In genomic region chr7:130290745-130291144, GRCh38 we compare ENCODE assay signal across 21 cellular contexts. TPM values are rescaled to one million over a fixed set of nuclear protein-coding genes. Genes with fewer than 3 reads are reported as not detected.
DNase-seq lines count a peak whose midpoint lies in the region; ATAC-seq, FAIRE-seq and TF ChIP-seq lines count a peak whose summit lies in the region.
"Had no signal": no experiment of that assay in that cellular context is flagged by ENCODE, and none has a peak within 500 bp of the region (broad histone marks: within the 10 kb centered on the region; RNA-seq: fewer than 3 reads in every experiment).

No MANE protein-coding gene starts in this region.

- H3K9me3 ChIP-seq in kidney (ENCODE audit: control insufficient read depth in 1 of 2, low read length in 2 of 2): no peaks in the 10 kb centered on the region
- H3K9me3 ChIP-seq: psoas muscle, tibial artery had no signal

- no peaks in the 10 kb centered on the region for H3K36me3 ChIP-seq in kidney (ENCODE audit: control insufficient read depth in 1 of 2, insufficient read depth in 2 of 2, low read length in 2 of 2)
- H3K36me3 ChIP-seq: tibial artery had no signal

- no peak for FAIRE-seq in kidney (lab: Jason Lieb, UNC)

- peak overlapping the region; percentile 93 for H3K27ac ChIP-seq in RWPE1
- no peak overlapping the region for H3K27ac ChIP-seq in kidney (ENCODE audit: low read depth in 2 of 2, low read length in 2 of 2)
- H3K27ac ChIP-seq: psoas muscle, tibial artery had no signal

- CTCF ChIA-PET in RWPE1 (lab: Yijun Ruan, JAX): no interaction called here

- ATAC-seq in GM19467 (IDR thresholded peaks at IDR 0.05; ENCODE audit: unreplicated experiment) (no peak), GM21526 (IDR thresholded peaks at IDR 0.05; ENCODE audit: low FRiP score, unreplicated experiment) (no peak)
- ATAC-seq: activated naive CD4-positive, alpha-beta T cell treated with anti-CD3 and anti-CD28 coated beads, Interleukin-2, amount 50 U/mL, for 72 hours; left lobe of liver; Panc1; psoas muscle had no signal

- H3K4me3 ChIP-seq in epithelial cell of proximal tubule (ENCODE audit: low read depth, low read length): no peak overlapping the region
- no peak overlapping the region for H3K4me3 ChIP-seq in kidney (ENCODE audit: low read length in 2 of 2)
- H3K4me3 ChIP-seq: psoas muscle, tibial artery had no signal

- intact Hi-C loops in kidney (cut with DNase I): no loop called here

- no peaks in the 10 kb centered on the region for H3K4me1 ChIP-seq in kidney (ENCODE audit: control insufficient read depth in 1 of 2, insufficient read depth in 1 of 2, low read depth in 1 of 2, low read length in 2 of 2)
- H3K4me1 ChIP-seq: psoas muscle had no signal

- no peak overlapping the region for H3K9ac ChIP-seq in kidney (ENCODE audit: low read length in 2 of 2)

- POLR2A ChIA-PET in RWPE1 (lab: Yijun Ruan, JAX; ENCODE audit: low non-redundant PET): no interaction called here

- DNase-seq in HCEC 1CT (peak; percentile 74), RWPE1 (ENCODE audit: low spot score) (no peak), epithelial cell of proximal tubule (ENCODE audit: low read depth) (peak; percentile 41), renal cortical epithelial cell (ENCODE audit: low read depth) (peak; percentile 84), kidney (no peak), NCI-H1417 treated with DMSO at 0.1 percent for 48 hours (lab: John Stamatoyannopoulos, UW) (no peak)
- DNase-seq: activated CD4-positive, CD25-positive, alpha-beta regulatory T cell treated with anti-CD3 and anti-CD28 coated beads, Interleukin-2, amount 50 U/mL, for 72 hours; activated T-cell treated with anti-CD3 and anti-CD28 coated beads for 4 hours; CD4-positive, alpha-beta memory T cell; cerebellar nuclear complex; NCI-H1436; NCI-H510A treated with DMSO at 0.1 percent for 48 hours; psoas muscle; tibial artery had no signal

- TF ChIP-seq CTCF in RWPE1 (conservative IDR thresholded peaks at IDR 0.05; ENCODE audit: low read depth) (no peak), epithelial cell of proximal tubule (conservative IDR thresholded peaks at IDR 0.05; ENCODE audit: low read depth, low read length) (no peak), kidney (IDR thresholded peaks at IDR 0.05; ENCODE audit: borderline replicate concordance, extremely low read depth, insufficient read depth) (no peak)

RNA-seq across cellular contexts. Expression of gene CPA4, which starts 2.2 kb away (rescaled TPM):
- 19.2 and 19.6 TPM in 2 replicates for total RNA-seq in epithelial cell of proximal tubule
- 4.7 and 22.7 TPM in 2 replicates for total RNA-seq in renal cortical epithelial cell
- total RNA-seq in kidney: 1.1 TPM
- not detected for polyA plus RNA-seq in kidney (ENCODE audit: insufficient read depth, low read depth, low replicate concordance)
- total RNA-seq: activated naive CD4-positive, alpha-beta T cell treated with anti-CD3 and anti-CD28 coated beads, Interleukin-2, amount 50 U/mL, for 72 hours; CD4-positive, alpha-beta memory T cell; left lobe of liver; T-helper 1 cell treated with Interleukin-12 subunit alpha and Interleukin-12 subunit beta and Interleukin-4 antibody, amounts not matched to agents 30 ng/mL and 1 ng/mL, for 36 hours had no signal
- polyA plus RNA-seq: CD4-positive, alpha-beta memory T cell; IgD-negative memory B cell had no signal

RNA-seq across cellular contexts. Expression of gene CPA2, which starts 24.1 kb away (rescaled TPM):
- total RNA-seq in epithelial cell of proximal tubule (0.14 TPM in 1 of 2 replicates, not detected in the other), renal cortical epithelial cell (not detected in 2 replicates), kidney (not detected)
- not detected for polyA plus RNA-seq in kidney (ENCODE audit: insufficient read depth, low read depth, low replicate concordance)
- total RNA-seq: CD4-positive, alpha-beta memory T cell; T-helper 1 cell treated with Interleukin-12 subunit alpha and Interleukin-12 subunit beta and Interleukin-4 antibody, amounts not matched to agents 30 ng/mL and 1 ng/mL, for 36 hours had no signal
- polyA plus RNA-seq: CD4-positive, alpha-beta memory T cell; IgD-negative memory B cell had no signal

RNA-seq across cellular contexts. Expression of gene CPA5, which starts 53.9 kb away (rescaled TPM):
- total RNA-seq in epithelial cell of proximal tubule (0.12 TPM in 1 of 2 replicates, not detected in the other), renal cortical epithelial cell (not detected in 2 replicates), kidney (1.1 TPM)
- polyA plus RNA-seq in kidney (ENCODE audit: insufficient read depth, low read depth, low replicate concordance): 0.54 TPM
- total RNA-seq: CD4-positive, alpha-beta memory T cell; left lobe of liver had no signal
- polyA plus RNA-seq: IgD-negative memory B cell had no signal

Comparison
In these comparisons a context has a peak if more than half of its experiments do, and no peak if none do; other contexts are left out.
1. DNase-seq: peak in HCEC 1CT (single experiment), epithelial cell of proximal tubule (single experiment) and renal cortical epithelial cell (single experiment); none in RWPE1 (single experiment), kidney (single experiment) and NCI-H1417 treated with DMSO at 0.1 percent for 48 hours (single experiment).